Comparison of ENCODE assay signal across 19 cellular contexts in the genomic region with DNA sequence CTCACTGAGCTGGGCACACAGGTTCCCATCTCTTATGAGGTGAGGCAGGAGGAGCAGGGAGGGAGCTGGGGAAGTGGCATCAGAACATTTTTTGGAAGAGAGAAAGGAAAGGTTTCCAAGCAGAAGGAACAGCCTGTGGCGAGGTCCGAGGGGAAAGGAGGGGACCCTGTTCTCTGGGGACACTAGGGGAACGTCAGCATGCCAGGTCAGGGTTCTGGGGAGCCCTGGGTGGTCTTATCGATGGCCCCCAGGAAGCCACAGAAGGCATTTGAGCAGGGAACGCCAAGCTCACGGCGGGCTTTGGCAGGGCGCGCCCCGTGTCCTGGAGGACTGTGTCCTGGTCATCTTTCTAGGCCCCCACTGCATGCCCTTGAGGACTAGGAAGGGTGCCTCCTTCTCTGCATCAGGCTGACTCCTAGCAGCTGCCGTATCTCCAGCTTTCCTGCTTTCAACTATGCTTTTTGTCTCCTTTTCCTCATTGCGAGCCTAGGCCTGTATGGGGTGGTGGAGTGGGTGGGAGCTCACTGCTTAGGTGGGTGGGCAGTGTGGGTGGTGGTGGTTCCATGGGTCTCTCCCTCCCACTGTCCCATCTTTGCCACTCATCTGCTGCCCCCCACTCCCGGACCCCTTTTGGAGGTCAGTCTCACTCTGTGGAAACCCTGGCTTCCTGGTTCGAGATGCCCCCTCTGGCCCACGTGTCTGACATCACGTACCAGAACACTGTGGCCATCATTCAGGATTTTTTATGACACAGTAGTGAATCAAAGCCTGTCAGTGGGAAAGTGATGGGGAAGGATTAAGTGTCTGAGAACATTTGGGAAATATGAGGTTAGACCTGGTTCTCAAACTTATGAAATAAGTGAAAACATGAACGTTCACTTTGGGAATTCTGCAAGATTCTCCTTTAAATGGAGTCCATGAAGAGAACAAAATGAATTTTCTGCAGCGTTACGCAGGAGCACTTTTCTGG.
DNase-seq lines count a peak whose midpoint lies in the region; ATAC-seq and TF ChIP-seq lines count a peak whose summit lies in the region.
"Had no signal": no experiment of that assay in that cellular context is flagged by ENCODE, and none has a peak within 500 bp of the region (broad histone marks: within the 10 kb centered on the region; RNA-seq: fewer than 3 reads in every experiment).

No MANE protein-coding gene starts in this region.

- no peak overlapping the region for H2AFZ ChIP-seq in DND-41 (ENCODE audit: low read depth, low read length)
- no peak overlapping the region for H2AFZ ChIP-seq in hepatocyte

- H3K36me3 ChIP-seq in DND-41 (ENCODE audit: insufficient read depth, low read length) (peaks cover 7% of the 10 kb centered on the region; the same call in 1 of the 2 replicates), hepatocyte (replicated peaks; ENCODE audit: insufficient read depth, low read depth) (no peaks in the 10 kb centered on the region), gastrocnemius medialis (no peaks in the 10 kb centered on the region)

- in situ Hi-C loops in gastrocnemius medialis (cut with MboI; ENCODE audit: low sequenced_read_pairs in 4 of 4), result no loop called here

- peak overlapping the region; percentile 33 for H3K27ac ChIP-seq in DND-41 (ENCODE audit: low read length)
- peak overlapping the region; percentile 58 for H3K27ac ChIP-seq in hepatocyte
- peak overlapping the region; percentile 26 to 50 (median 40) for H3K27ac ChIP-seq in gastrocnemius medialis

- DNase-seq in DND-41, result no peak
- DNase-seq in T-helper 17 cell, result no peak
- DNase-seq in hepatocyte (ENCODE audit: low spot score), result no peak
- no peak for DNase-seq in gastrocnemius medialis
- DNase-seq in NCI-H1436 treated with DMSO at 0.1 percent for 48 hours (lab: John Stamatoyannopoulos, UW), result no peak
- DNase-seq in GM10248 (ENCODE audit: extremely low spot score), result no peak
- DNase-seq: ACHN; CD8-positive, alpha-beta memory T cell; IMR-90; MV-4-11; NCI-H1417 treated with DMSO at 0.1 percent for 48 hours; NCI-H2107; NCI-H226; NCI-H526; NK-92 treated with Interleukin-12 subunit alpha and Interleukin-12 subunit beta, amount 100 ng/mL, for 24 hours had no signal

- no peak overlapping the region for H3K4me3 Mint-ChIP-seq in T-helper 17 cell
- H3K4me3 Mint-ChIP-seq: B cell; CD8-positive, alpha-beta memory T cell had no signal

- no peaks in the 10 kb centered on the region; the same call in 1 of the 2 replicates for H3K4me1 ChIP-seq in DND-41 (ENCODE audit: insufficient read depth, low read length)
- peaks cover 19% of the 10 kb centered on the region for H3K4me1 ChIP-seq in hepatocyte (ENCODE audit: insufficient read depth)
- peaks cover 36 to 39% of the 10 kb centered on the region in 2 donors for H3K4me1 ChIP-seq in gastrocnemius medialis

- no peak overlapping the region for H3K4me2 ChIP-seq in DND-41 (ENCODE audit: insufficient read depth, low read length)
- no peak overlapping the region for H3K4me2 ChIP-seq in hepatocyte

- no peak for TF ChIP-seq POLR2A in gastrocnemius medialis (IDR thresholded peaks at IDR 0.05)

- TF ChIP-seq CTCF in DND-41 (IDR thresholded peaks at IDR 0.05; ENCODE audit: borderline replicate concordance, extremely low read depth, low read length, poor library complexity, severe bottlenecking) (no peak), hepatocyte (IDR thresholded peaks at IDR 0.05; ENCODE audit: poor library complexity) (no peak), gastrocnemius medialis (IDR thresholded peaks at IDR 0.05 in 4 of 5, conservative IDR thresholded peaks at IDR 0.05 in 1 of 5) (no peak), GM10248 (IDR thresholded peaks at IDR 0.05; ENCODE audit: control extremely low read depth, extremely low read depth, low read depth, missing control alignments) (no peak)

- no peaks in the 10 kb centered on the region for H3K27me3 ChIP-seq in DND-41 (ENCODE audit: insufficient read depth, low read length, poor library complexity)
- no peaks in the 10 kb centered on the region for H3K27me3 ChIP-seq in hepatocyte
- H3K27me3 ChIP-seq in gastrocnemius medialis, result no peaks in the 10 kb centered on the region

- H3K9me3 ChIP-seq in DND-41 (ENCODE audit: insufficient read depth, low read length, severe bottlenecking), result no peaks in the 10 kb centered on the region
- no peaks in the 10 kb centered on the region for H3K9me3 ChIP-seq in T-helper 17 cell (ENCODE audit: control insufficient read depth, low read length, poor library complexity, severe bottlenecking)
- H3K9me3 ChIP-seq in hepatocyte (ENCODE audit: low read depth), result no peaks in the 10 kb centered on the region
- H3K9me3 ChIP-seq in gastrocnemius medialis, result no peaks in the 10 kb centered on the region

- ATAC-seq in DND-41 (ENCODE audit: insufficient read depth, low read depth) (no peak), T-helper 17 cell (no peak), gastrocnemius medialis (no peak), HG02981 (IDR thresholded peaks at IDR 0.05; ENCODE audit: unreplicated experiment) (no peak), GM18870 (IDR thresholded peaks at IDR 0.05; ENCODE audit: unreplicated experiment) (no peak)
- ATAC-seq: PC-3 had no signal

- H3K4me3 ChIP-seq in DND-41 (ENCODE audit: low read depth in 1 of 2, low read length in 2 of 2) (no peak overlapping the region), hepatocyte (no peak overlapping the region), gastrocnemius medialis (no peak overlapping the region)

- POLR2A ChIA-PET in GM10248 (lab: Yijun Ruan, JAX), result no interaction called here

- H3K27ac Mint-ChIP-seq in T-helper 17 cell, result peak overlapping the region; percentile 14
- H3K27ac Mint-ChIP-seq: B cell had no signal

- no peaks in the 10 kb centered on the region for H3K27me3 Mint-ChIP-seq in T-helper 17 cell
- H3K27me3 Mint-ChIP-seq: B cell; CD8-positive, alpha-beta memory T cell had no signal

- H3K36me3 Mint-ChIP-seq in T-helper 17 cell (ENCODE audit: low read depth), result no peaks in the 10 kb centered on the region

- H3K4me1 Mint-ChIP-seq in T-helper 17 cell, result peaks cover 12% of the 10 kb centered on the region

- H3K9ac ChIP-seq in DND-41 (ENCODE audit: low read depth, low read length), result no peak overlapping the region

- H3K79me2 ChIP-seq in DND-41 (ENCODE audit: insufficient read depth, low read length), result peaks cover 98% of the 10 kb centered on the region
- peaks cover 98% of the 10 kb centered on the region for H3K79me2 ChIP-seq in hepatocyte

- intact Hi-C loops in gastrocnemius medialis (cut with DNase I; ENCODE audit: low total_unique reads), result no loop called here

- CTCF ChIA-PET in GM10248 (lab: Yijun Ruan, JAX), result no interaction called here

- no peaks in the 10 kb centered on the region for H3K9me2 ChIP-seq in hepatocyte (replicated peaks; ENCODE audit: insufficient read depth)

- whole genome bisulfite sequencing in hepatocyte (ENCODE audit: low lambda C conversion rate, missing lambda C conversion rate), result 94% methylated on average over 19 of the region's 19 CpGs

- H4K20me1 ChIP-seq in DND-41 (ENCODE audit: insufficient read depth, low read length) (peaks cover 82% of the 10 kb centered on the region), hepatocyte (ENCODE audit: insufficient read depth, poor library complexity, severe bottlenecking) (peaks cover 18% of the 10 kb centered on the region)
